8 cellular contexts compared by ENCODE assay signal in genomic region chr6:37021356-37022129, GRCh38. TPM values are rescaled to one million over a fixed set of nuclear protein-coding genes. Genes with fewer than 3 reads are reported as not detected.
A peak's percentile ranks its signal among the peaks of the same experiment; 100 is the strongest.
DNase-seq lines count a peak whose midpoint lies in the region; ATAC-seq and TF ChIP-seq lines count a peak whose summit lies in the region.

No MANE protein-coding gene starts in this region.

- H3K4me1 ChIP-seq in mammary epithelial cell (ENCODE audit: insufficient read depth, low read length): peaks cover 63% of the 10 kb centered on the region

- H4K20me1 ChIP-seq in mammary epithelial cell (ENCODE audit: insufficient read depth, low read length): no peaks in the 10 kb centered on the region

- no peaks in the 10 kb centered on the region for H3K36me3 ChIP-seq in mammary epithelial cell (ENCODE audit: insufficient read depth, low read length)

- TF ChIP-seq CTCF in AG04450 (IDR thresholded peaks at IDR 0.05; ENCODE audit: low read depth, low read length) (peak; percentile 76), mammary epithelial cell (conservative IDR thresholded peaks at IDR 0.05 in 1 of 2, IDR thresholded peaks at IDR 0.05 in 1 of 2; ENCODE audit: extremely low read depth in 1 of 2, insufficient read depth in 1 of 2, low read depth in 1 of 2, low read length in 2 of 2) (peak; percentile 62 to 75), retinal pigment epithelial cell (conservative IDR thresholded peaks at IDR 0.05; ENCODE audit: low read depth, low read length) (peak; percentile 59)

- peaks cover 3% of the 10 kb centered on the region for H3K27me3 ChIP-seq in AG04450 (ENCODE audit: control insufficient read depth, insufficient read depth, low read length)
- no peaks in the 10 kb centered on the region for H3K27me3 ChIP-seq in mammary epithelial cell (ENCODE audit: insufficient read depth, low read length)

- dilution Hi-C loops in mammary epithelial cell (cut with HindIII; ENCODE audit: low sequenced_read_pairs): no loop called here

- H3K9ac ChIP-seq in mammary epithelial cell (ENCODE audit: insufficient read depth, low read length): no peak overlapping the region

- H3K4me3 ChIP-seq in AG04450 (ENCODE audit: low read depth, low read length) (no peak overlapping the region), mammary epithelial cell (replicated peaks in 1 of 3; ENCODE audit: insufficient read depth in 1 of 3, low read depth in 2 of 3, low read length in 3 of 3) (no peak overlapping the region), retinal pigment epithelial cell (ENCODE audit: low read length) (no peak overlapping the region)

- H2AFZ ChIP-seq in mammary epithelial cell (ENCODE audit: low read depth, low read length): no peak overlapping the region

- no TSS peak for BruUV-seq in mammary epithelial cell (replicated peaks; lab: Mats Ljungman, UMichigan)

- intact Hi-C loops in mammary epithelial cell (cut with micrococcal nuclease): loop anchor here (5.0 kb wide), 1 partner anchor 671 kb away; no protein-coding TSS in a partner anchor

- WGBS in mammary epithelial cell (ENCODE audit: low coverage, missing lambda C conversion rate): 81% methylated on average over 9 of the region's 14 CpGs

- DNase-seq in AG04450 (ENCODE audit: low read depth, low spot score) (peak; percentile 33), HS-5 (ENCODE audit: low read depth) (peak; percentile 36), UCSD-AML1 (lab: John Stamatoyannopoulos, UW; ENCODE audit: unreplicated experiment) (peak; percentile 62), mammary epithelial cell (peak; percentile 67), retinal pigment epithelial cell (ENCODE audit: low read depth) (no peak), superior temporal gyrus (ENCODE audit: extremely low spot score) (no peak)

- CTCF ChIA-PET in AG04450 (lab: Charles Lee) (interaction anchor here (0.6 to 16.0 kb wide), 23 partner anchors 9 to 289 kb away, joined by 3 to 597 read pairs (median 4); partner anchors contain the start of genes C6orf89, PIM1 and PPIL1), mammary epithelial cell (lab: Charles Lee; ENCODE audit: low non-redundant PET) (interaction anchor here (0.5 to 0.8 kb wide), 4 partner anchors 19 to 190 kb away, joined by 3 to 6 read pairs (median 4); no protein-coding TSS in a partner anchor)

- POLR2A ChIA-PET in AG04450 (lab: Yijun Ruan, JAX): interaction anchor here (0.6 to 1.3 kb wide), 4 partner anchors 45 to 189 kb away, joined by 3 to 6 read pairs (median 4); no protein-coding TSS in a partner anchor

- H3K79me2 ChIP-seq in mammary epithelial cell (ENCODE audit: insufficient read depth, low read length): no peaks in the 10 kb centered on the region

- in situ Hi-C loops in mammary epithelial cell (cut with MboI; ENCODE audit: low sequenced_read_pairs in 2 of 2): loop anchor here (5.0 to 10.0 kb wide), 4 partner anchors 36 to 191 kb away; partner anchors contain the start of gene PIM1 (in 2 of the 2)

- H3K4me2 ChIP-seq in mammary epithelial cell (ENCODE audit: insufficient read depth, low read depth, low read length): no peak overlapping the region

- ATAC-seq in HG03039 (IDR thresholded peaks at IDR 0.05; ENCODE audit: unreplicated experiment): no peak
- ATAC-seq in GM18517 (IDR thresholded peaks at IDR 0.05; ENCODE audit: unreplicated experiment): no peak

- H3K9me3 ChIP-seq in AG04450 (ENCODE audit: control insufficient read depth, insufficient read depth, low read length) (no peaks in the 10 kb centered on the region), mammary epithelial cell (replicated peaks; ENCODE audit: insufficient read depth, low read length) (no peaks in the 10 kb centered on the region)

- H3K27ac ChIP-seq in AG04450 (ENCODE audit: low read depth, low read length): no peak overlapping the region
- H3K27ac ChIP-seq in mammary epithelial cell (ENCODE audit: insufficient read depth, low read depth, low read length): no peak overlapping the region

RNA-seq across cellular contexts. Expression of gene FGD2, which starts 16.1 kb away (rescaled TPM):
- polyA plus RNA-seq in AG04450 (2011; rRNA removed): not detected in 2 replicates
- not detected in 2 replicates for polyA minus RNA-seq in AG04450 (2011; rRNA and poly(A)+ RNA removed)
- not detected for total RNA-seq in mammary epithelial cell
- not detected for polyA plus RNA-seq in mammary epithelial cell
- polyA minus RNA-seq in mammary epithelial cell: not detected

RNA-seq across cellular contexts. Expression of gene MTCH1, which starts 35.5 kb away (rescaled TPM):
- polyA plus RNA-seq in AG04450 (2011; rRNA removed): 149 and 160 TPM in 2 replicates
- polyA minus RNA-seq in AG04450 (2011; rRNA and poly(A)+ RNA removed): 144 and 161 TPM in 2 replicates
- 100 to 1,000 TPM; 102 to 110 TPM for total RNA-seq in mammary epithelial cell
- 91.9 TPM for polyA plus RNA-seq in mammary epithelial cell
- 122 TPM for polyA minus RNA-seq in mammary epithelial cell

Comparison
In these comparisons a context has a peak if more than half of its experiments do, and no peak if none do; other contexts are left out.
1. DNase-seq: peak in AG04450 (single experiment), HS-5 (single experiment), UCSD-AML1 (single experiment) and mammary epithelial cell (single experiment); none in retinal pigment epithelial cell (single experiment) and superior temporal gyrus (single experiment).
2. Peak in every context shown above with its lines, with median percentiles within 50 percentile points of each other: CTCF ChIP-seq.